Comparison of ENCODE assay signal across 9 cellular contexts in genomic region chr5:146466521-146467349, GRCh38. TPM values are rescaled to one million over a fixed set of nuclear protein-coding genes. Genes with fewer than 3 reads are reported as not detected.
DNase-seq lines count a peak whose midpoint lies in the region; ATAC-seq and TF ChIP-seq lines count a peak whose summit lies in the region.
"Had no signal": no experiment of that assay in that cellular context is flagged by ENCODE, and none has a peak within 500 bp of the region (broad histone marks: within the 10 kb centered on the region; RNA-seq: fewer than 3 reads in every experiment).

No MANE protein-coding gene starts in this region.

- intact Hi-C loops in cardiac septum (cut with DNase I): no loop called here

- peaks cover 6% of the 10 kb centered on the region for H3K4me1 ChIP-seq in osteoblast (ENCODE audit: insufficient read depth, low read length)

- peaks cover 9% of the 10 kb centered on the region for H4K20me1 ChIP-seq in osteoblast (ENCODE audit: insufficient read depth, low read length)

- H3K27ac ChIP-seq in osteoblast (ENCODE audit: low read depth, low read length): no peak overlapping the region
- H3K27ac ChIP-seq: skin epidermis had no signal

- peak; percentile 66 for TF ChIP-seq CTCF in osteoblast (IDR thresholded peaks at IDR 0.05; ENCODE audit: extremely low read depth, low read depth, low read length)

- DNase-seq in ELR (ENCODE audit: low read depth) (peak; percentile 40), NCI-H460 (ENCODE audit: extremely low read depth, low read depth) (peak; percentile 16), dermis blood vessel endothelial cell (peak; percentile 51), osteoblast (ENCODE audit: insufficient read length, low spot score, missing footprints) (no peak), cardiac septum (ENCODE audit: low spot score) (no peak), HuH-7.5 (ENCODE audit: low spot score) (no peak)
- no peak for DNase-seq in activated CD4-positive, alpha-beta T cell treated with anti-CD3 and anti-CD28 coated beads for 48 hours

- ATAC-seq in GM18511 (IDR thresholded peaks at IDR 0.05; ENCODE audit: unreplicated experiment): no peak

- H3K27me3 ChIP-seq in osteoblast (ENCODE audit: insufficient read depth, low read length): no peaks in the 10 kb centered on the region

- no peak overlapping the region for H2AFZ ChIP-seq in osteoblast (ENCODE audit: low read length)

- H3K9me3 ChIP-seq in osteoblast (ENCODE audit: low read depth, low read length): no peaks in the 10 kb centered on the region

- H3K79me2 ChIP-seq in osteoblast (ENCODE audit: insufficient read depth, low read length): peaks cover 44% of the 10 kb centered on the region

- H3K4me2 ChIP-seq in osteoblast (ENCODE audit: insufficient read depth, low read length): no peak overlapping the region

- peaks cover 40% of the 10 kb centered on the region for H3K36me3 ChIP-seq in osteoblast (ENCODE audit: insufficient read depth, low read length)

- H3K4me3 ChIP-seq in osteoblast (ENCODE audit: insufficient read depth, low read length): no peak overlapping the region
- H3K4me3 ChIP-seq: skin epidermis had no signal

RNA-seq across cellular contexts. Expression of gene TCERG1, which starts 19.6 kb away (rescaled TPM):
- total RNA-seq in NCI-H460 (2014; rRNA removed; shearing (Covaris generic)): 75.6 and 94.8 TPM in 2 replicates
- 183 and 287 TPM in 2 replicates for polyA plus RNA-seq in NCI-H460 (2014; cell fraction: nucleus; rRNA removed)
- total RNA-seq in dermis blood vessel endothelial cell (31.0 and 38.7 TPM in 2 replicates), osteoblast (42.0 and 43.6 TPM in 2 replicates), cardiac septum (33.2 TPM)

RNA-seq across cellular contexts. Expression of gene GPR151, which starts 49.3 kb away (rescaled TPM):
- total RNA-seq in NCI-H460 (2014; rRNA removed; shearing (Covaris generic)): not detected in 2 replicates
- not detected in 2 replicates for polyA plus RNA-seq in NCI-H460 (2014; cell fraction: nucleus; rRNA removed)
- total RNA-seq in dermis blood vessel endothelial cell: not detected in 2 replicates
- total RNA-seq in osteoblast: not detected in 2 replicates
- not detected for total RNA-seq in cardiac septum

Comparison
In these comparisons a context has a peak if more than half of its experiments do, and no peak if none do; other contexts are left out.
1. DNase-seq: peak in ELR (single experiment), NCI-H460 (single experiment) and dermis blood vessel endothelial cell (single experiment); none in osteoblast (single experiment), activated CD4-positive, alpha-beta T cell treated with anti-CD3 and anti-CD28 coated beads for 48 hours (single experiment), cardiac septum (single experiment) and HuH-7.5 (single experiment).